In the genomic region with DNA sequence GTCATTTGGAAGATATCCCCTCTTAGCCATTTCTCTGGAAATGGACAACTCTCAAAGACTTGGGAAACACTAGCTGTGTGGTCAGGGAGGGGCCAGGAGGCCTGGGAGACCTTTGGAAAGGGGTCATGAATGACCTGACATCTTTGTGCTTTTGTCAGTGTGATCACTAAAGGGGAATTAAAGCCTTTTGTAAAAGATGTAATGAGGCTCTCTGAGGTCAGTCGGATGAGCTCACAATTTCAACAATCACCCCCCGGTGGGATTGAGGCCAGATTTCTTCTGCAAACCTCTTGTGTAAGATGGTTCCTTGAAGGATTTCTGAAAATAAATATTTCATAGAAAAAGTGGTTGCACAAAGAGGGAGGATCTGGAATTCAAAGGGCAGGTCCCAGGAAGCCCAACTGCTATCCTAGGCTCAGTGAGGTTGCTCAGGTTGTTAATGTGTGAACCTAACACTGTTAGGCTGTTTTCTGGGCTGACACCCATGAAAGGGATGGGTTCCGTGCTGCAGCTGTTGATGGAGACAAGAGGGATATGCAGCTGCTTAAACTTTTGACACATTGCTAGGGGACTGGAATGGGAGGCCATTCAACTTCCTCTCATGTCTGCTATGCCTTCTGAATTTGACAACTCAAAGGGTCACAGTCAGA, we compare ENCODE assay signal across 23 cellular contexts.
DNase-seq lines count a peak whose midpoint lies in the region; ATAC-seq and TF ChIP-seq lines count a peak whose summit lies in the region.
"Had no signal": no experiment of that assay in that cellular context is flagged by ENCODE, and none has a peak within 500 bp of the region (broad histone marks: within the 10 kb centered on the region; RNA-seq: fewer than 3 reads in every experiment).

No MANE protein-coding gene starts in this region.

- TF ChIP-seq CTCF in choroid plexus epithelial cell (conservative IDR thresholded peaks at IDR 0.05; ENCODE audit: low read depth, low read length) (no peak), stomach (IDR thresholded peaks at IDR 0.05) (no peak)

- no peak for ATAC-seq in HG03342 (IDR thresholded peaks at IDR 0.05; ENCODE audit: unreplicated experiment)
- ATAC-seq: activated T-cell treated with anti-CD3 and anti-CD28 coated beads, Interleukin-2, amount 50 U/mL, for 4 hours; K562; right lobe of liver; stimulated activated effector memory CD8-positive, alpha-beta T cell treated with anti-CD3 and anti-CD28 coated beads, Interleukin-12 subunit alpha, Interleukin-12 subunit beta, amount 100 ng/mL, for 72 hours had no signal

- H3K9me2 ChIP-seq in Karpas-422 (replicated peaks; ENCODE audit: insufficient read depth, low read length), result no peaks in the 10 kb centered on the region

- H3K79me2 ChIP-seq in Karpas-422 (ENCODE audit: low read length), result no peaks in the 10 kb centered on the region

- TF ChIP-seq POLR2A in stomach (IDR thresholded peaks at IDR 0.05), result no peak

- H3K4me3 ChIP-seq in Karpas-422 (ENCODE audit: low read length) (no peak overlapping the region), choroid plexus epithelial cell (ENCODE audit: low read depth, low read length) (no peak overlapping the region), iPS-20b (ENCODE audit: low read length) (peak overlapping the region; percentile 43), stomach (no peak overlapping the region)
- H3K4me3 ChIP-seq: GM23248, K562, right lobe of liver, testis had no signal

- H2AFZ ChIP-seq in Karpas-422 (ENCODE audit: low read length), result no peak overlapping the region
- H2AFZ ChIP-seq: GM23248 had no signal

- H3K27ac ChIP-seq in Karpas-422 (ENCODE audit: low read length), result no peak overlapping the region
- peak overlapping the region; percentile 63 for H3K27ac ChIP-seq in iPS-20b (ENCODE audit: low read length)
- H3K27ac ChIP-seq in stomach, result peak overlapping the region; percentile 18 to 73 (median 45)
- H3K27ac ChIP-seq: GM23248, right lobe of liver, testis had no signal

- H4K20me1 ChIP-seq in Karpas-422 (ENCODE audit: insufficient read depth, low read depth, low read length), result no peaks in the 10 kb centered on the region

- H3K27me3 ChIP-seq in Karpas-422 (ENCODE audit: low read length), result peaks cover 2% of the 10 kb centered on the region; the same call in 1 of the 2 replicates
- no peaks in the 10 kb centered on the region for H3K27me3 ChIP-seq in iPS-20b (ENCODE audit: insufficient read depth, low read length)
- no peaks in the 10 kb centered on the region for H3K27me3 ChIP-seq in stomach
- H3K27me3 ChIP-seq: right lobe of liver, testis had no signal

- no peaks in the 10 kb centered on the region for H3K4me1 ChIP-seq in Karpas-422 (ENCODE audit: low read length)
- peaks cover 31% of the 10 kb centered on the region for H3K4me1 ChIP-seq in iPS-20b (ENCODE audit: insufficient read depth, low read length)
- H3K4me1 ChIP-seq in stomach, result peaks cover 16 to 37% (median 21%) of the 10 kb centered on the region in 4 donors
- H3K4me1 ChIP-seq: testis had no signal

- peak; percentile 38 for DNase-seq in Karpas-422
- peak; percentile 66 for DNase-seq in choroid plexus epithelial cell (ENCODE audit: low read depth)
- no peak for DNase-seq in stomach
- no peak for DNase-seq in stimulated activated CD4-positive, alpha-beta T cell treated with anti-CD3 and anti-CD28 coated beads, Interleukin-4, amount 100 ng/mL, for 1 hour
- DNase-seq in COLO668 (lab: John Stamatoyannopoulos, UW; ENCODE audit: unreplicated experiment), result no peak
- DNase-seq: activated CD4-positive, alpha-beta T cell treated with anti-CD3 and anti-CD28 coated beads for 1 hour; activated CD8-positive, alpha-beta memory T cell treated with anti-CD3 and anti-CD28 coated beads for 24 hours; activated naive CD4-positive, alpha-beta T cell treated with anti-CD3 and anti-CD28 coated beads, Interleukin-2, amount 10 ng/mL, durations not matched to agents 7 days and 5 days; activated T-cell treated with anti-CD3 and anti-CD28 coated beads, Interleukin-2, amount 50 U/mL, for 4 hours; CD4-positive, alpha-beta T cell; effector CD8-positive, alpha-beta T cell; GM23248; mammary epithelial cell; MV-4-11; NCI-H1930; NCI-H446; NK-92 treated with Interleukin-12 subunit alpha and Interleukin-12 subunit beta, amount 100 ng/mL, for 24 hours; right lobe of liver; testis had no signal

- H3K9me3 ChIP-seq in Karpas-422 (ENCODE audit: low read length) (no peaks in the 10 kb centered on the region), iPS-20b (ENCODE audit: insufficient read depth, low read depth, low read length) (no peaks in the 10 kb centered on the region), stomach (no peaks in the 10 kb centered on the region)
- H3K9me3 ChIP-seq: right lobe of liver, testis had no signal

- H3K9ac ChIP-seq in Karpas-422 (ENCODE audit: low read length), result no peak overlapping the region
- H3K9ac ChIP-seq in iPS-20b (ENCODE audit: low read depth, low read length), result no peak overlapping the region; the same call in 1 of the 2 replicates
- H3K9ac ChIP-seq: GM23248 had no signal

- H3K36me3 ChIP-seq in Karpas-422 (ENCODE audit: insufficient read depth, low read length) (no peaks in the 10 kb centered on the region), iPS-20b (ENCODE audit: insufficient read depth, low read depth, low read length) (no peaks in the 10 kb centered on the region), stomach (no peaks in the 10 kb centered on the region)
- H3K36me3 ChIP-seq: right lobe of liver had no signal

- no peak overlapping the region for H3K4me2 ChIP-seq in Karpas-422 (ENCODE audit: low read depth, low read length, poor library complexity, severe bottlenecking)

- TF ChIP-seq EP300 in stomach (IDR thresholded peaks at IDR 0.05), result no peak

- 68 to 83% (median 77%) methylated on average over 3 of the region's 3 CpGs for whole genome bisulfite sequencing in stomach, 5 donors

- intact Hi-C loops in stomach (cut with DNase I; ENCODE audit: low total_unique reads), result no loop called here

Comparison
In these comparisons a context has a peak if more than half of its experiments do, and no peak if none do; other contexts are left out.
1. DNase-seq: peak in Karpas-422 (single experiment) and choroid plexus epithelial cell (single experiment); none in stomach (single experiment), stimulated activated CD4-positive, alpha-beta T cell treated with anti-CD3 and anti-CD28 coated beads, Interleukin-4, amount 100 ng/mL, for 1 hour (single experiment) and COLO668 (single experiment).